In genomic region chr2:78418041-78418440, GRCh38 we compare ENCODE assay signal across 24 cellular contexts.
DNase-seq lines count a peak whose midpoint lies in the region; TF ChIP-seq lines count a peak whose summit lies in the region.
"Had no signal": no experiment of that assay in that cellular context is flagged by ENCODE, and none has a peak within 500 bp of the region (broad histone marks: within the 10 kb centered on the region; RNA-seq: fewer than 3 reads in every experiment).

No MANE protein-coding gene starts in this region.

- DNase-seq in Daoy (ENCODE audit: low read depth), result peak; percentile 56
- DNase-seq in NCI-H1694 (lab: John Stamatoyannopoulos, UW), result peak; percentile 20
- DNase-seq in SHP77 (lab: John Stamatoyannopoulos, UW), result peak; percentile 55 to 59
- DNase-seq in hepatocyte (ENCODE audit: low spot score), result peak; percentile 15
- DNase-seq in GM10248 (ENCODE audit: extremely low spot score), result no peak
- no peak for DNase-seq in neuronal stem cell (ENCODE audit: low spot score)
- DNase-seq in D341Med (ENCODE audit: low spot score), result no peak
- DNase-seq: activated CD4-positive, alpha-beta memory T cell treated with anti-CD3 and anti-CD28 coated beads for 36 hours; activated naive CD4-positive, alpha-beta T cell; activated T-cell treated with anti-CD3 and anti-CD28 coated beads, Interleukin-2, amount 50 U/mL, for 1 hour; anterior cingulate cortex; EL; erythroblast; gastrocnemius medialis; islet precursor cell; lower lobe of right lung; NCI-H1930; NCI-H69; nucleus accumbens; PC-9; spleen; stomach; trophoblast cell had no signal

- no peak overlapping the region for H2AK5ac ChIP-seq in neuronal stem cell (ENCODE audit: low read depth, low read length)

- no peak for TF ChIP-seq CTCF in hepatocyte (IDR thresholded peaks at IDR 0.05; ENCODE audit: poor library complexity)
- no peak for TF ChIP-seq CTCF in GM10248 (IDR thresholded peaks at IDR 0.05; ENCODE audit: control extremely low read depth, extremely low read depth, low read depth, missing control alignments)

- H2BK15ac ChIP-seq in neuronal stem cell (ENCODE audit: low read length), result no peak overlapping the region

- H3K27me3 ChIP-seq in hepatocyte, result no peaks in the 10 kb centered on the region
- no peaks in the 10 kb centered on the region for H3K27me3 ChIP-seq in neuronal stem cell (ENCODE audit: control insufficient read depth in 3 of 3, insufficient read depth in 3 of 3, low read depth in 1 of 3, low read length in 3 of 3)
- H3K27me3 ChIP-seq: gastrocnemius medialis, SJCRH30, spleen, stomach had no signal

- H4K91ac ChIP-seq in neuronal stem cell (ENCODE audit: low read depth, low read length, poor library complexity), result no peak overlapping the region

- H3K27ac ChIP-seq in hepatocyte (no peak overlapping the region), neuronal stem cell (replicated peaks; ENCODE audit: low read length) (no peak overlapping the region)
- H3K27ac ChIP-seq: gastrocnemius medialis, lower lobe of right lung, SJCRH30, spleen, stomach had no signal

- H4K8ac ChIP-seq in neuronal stem cell (ENCODE audit: low read depth, low read length), result no peak overlapping the region

- no peaks in the 10 kb centered on the region for H3K9me3 ChIP-seq in hepatocyte (ENCODE audit: low read depth)
- H3K9me3 ChIP-seq in neuronal stem cell (replicated peaks in 1 of 2; ENCODE audit: control insufficient read depth in 2 of 2, insufficient read depth in 1 of 2, low read depth in 1 of 2, low read length in 2 of 2), result peaks cover 0 to 2% of the 10 kb centered on the region in 2 donors
- H3K9me3 ChIP-seq: gastrocnemius medialis, lower lobe of right lung, SJCRH30 had no signal

- no peak overlapping the region for H2BK12ac ChIP-seq in neuronal stem cell (ENCODE audit: low read length)

- H3K4me2 ChIP-seq in hepatocyte (no peak overlapping the region), neuronal stem cell (ENCODE audit: insufficient read depth, low read length, poor library complexity, severe bottlenecking) (no peak overlapping the region)

- H3K4me3 ChIP-seq in hepatocyte (no peak overlapping the region), neuronal stem cell (ENCODE audit: low read length in 2 of 2) (no peak overlapping the region)
- H3K4me3 ChIP-seq: gastrocnemius medialis, lower lobe of right lung, SJCRH30, spleen, stomach had no signal

- H3K36me3 ChIP-seq in hepatocyte (replicated peaks; ENCODE audit: insufficient read depth, low read depth), result no peaks in the 10 kb centered on the region
- no peaks in the 10 kb centered on the region for H3K36me3 ChIP-seq in neuronal stem cell (replicated peaks in 1 of 2; ENCODE audit: control insufficient read depth in 2 of 2, insufficient read depth in 2 of 2, low read length in 2 of 2)
- H3K36me3 ChIP-seq: gastrocnemius medialis, lower lobe of right lung, SJCRH30, spleen, stomach had no signal

- no peak overlapping the region for H3K14ac ChIP-seq in neuronal stem cell (ENCODE audit: low read length)

- no peak overlapping the region for H3K4ac ChIP-seq in neuronal stem cell (ENCODE audit: low read length)

- no peak overlapping the region for H3K18ac ChIP-seq in neuronal stem cell (ENCODE audit: low read length)

- H3K9me2 ChIP-seq in hepatocyte (replicated peaks; ENCODE audit: insufficient read depth), result peaks cover 4% of the 10 kb centered on the region

- POLR2A ChIA-PET in GM10248 (lab: Yijun Ruan, JAX), result no interaction called here

- H3K4me1 ChIP-seq in hepatocyte (ENCODE audit: insufficient read depth), result peaks cover 13% of the 10 kb centered on the region
- no peaks in the 10 kb centered on the region for H3K4me1 ChIP-seq in neuronal stem cell (ENCODE audit: control insufficient read depth in 2 of 2, insufficient read depth in 1 of 2, low read depth in 1 of 2, low read length in 2 of 2)
- H3K4me1 ChIP-seq: gastrocnemius medialis, lower lobe of right lung, SJCRH30, spleen, stomach had no signal

- H2BK5ac ChIP-seq in neuronal stem cell (ENCODE audit: low read length), result no peak overlapping the region

- 42% methylated on average over 2 of the region's 2 CpGs for WGBS in hepatocyte (ENCODE audit: low lambda C conversion rate, missing lambda C conversion rate)
- no CpG with 5 or more reads among the region's 2 CpGs for WGBS in neuronal stem cell (ENCODE audit: extremely low coverage in 2 of 2, insufficient read length in 2 of 2, insufficient replicate concordance in 1 of 2), 2 donors

- no peaks in the 10 kb centered on the region for H3K79me2 ChIP-seq in hepatocyte

- no peaks in the 10 kb centered on the region for H4K20me1 ChIP-seq in hepatocyte (ENCODE audit: insufficient read depth, poor library complexity, severe bottlenecking)

- CTCF ChIA-PET in GM10248 (lab: Yijun Ruan, JAX), result interaction anchor here (1.5 kb wide), 1 partner anchor 14 kb away, joined by 3 read pairs; no protein-coding TSS in a partner anchor

- H2BK120ac ChIP-seq in neuronal stem cell (ENCODE audit: low read depth, low read length), result no peak overlapping the region

- no peak overlapping the region for H3K23ac ChIP-seq in neuronal stem cell (ENCODE audit: low read depth, low read length, poor library complexity)

- no peaks in the 10 kb centered on the region for H3K79me1 ChIP-seq in neuronal stem cell (ENCODE audit: low read depth, low read length)

- no peak overlapping the region for H2AFZ ChIP-seq in hepatocyte
- H2AFZ ChIP-seq in neuronal stem cell (ENCODE audit: low read length), result no peak overlapping the region
- H2AFZ ChIP-seq: PC-9 had no signal

- H3K9ac ChIP-seq in neuronal stem cell (ENCODE audit: low read depth, low read length, poor library complexity), result no peak overlapping the region

Comparison
In these comparisons a context has a peak if more than half of its experiments do, and no peak if none do; other contexts are left out.
1. DNase-seq: peak in Daoy (single experiment), NCI-H1694 (single experiment), SHP77 (2 of 2) and hepatocyte (single experiment); none in GM10248 (single experiment), neuronal stem cell (single experiment) and D341Med (single experiment).